In the genomic region with DNA sequence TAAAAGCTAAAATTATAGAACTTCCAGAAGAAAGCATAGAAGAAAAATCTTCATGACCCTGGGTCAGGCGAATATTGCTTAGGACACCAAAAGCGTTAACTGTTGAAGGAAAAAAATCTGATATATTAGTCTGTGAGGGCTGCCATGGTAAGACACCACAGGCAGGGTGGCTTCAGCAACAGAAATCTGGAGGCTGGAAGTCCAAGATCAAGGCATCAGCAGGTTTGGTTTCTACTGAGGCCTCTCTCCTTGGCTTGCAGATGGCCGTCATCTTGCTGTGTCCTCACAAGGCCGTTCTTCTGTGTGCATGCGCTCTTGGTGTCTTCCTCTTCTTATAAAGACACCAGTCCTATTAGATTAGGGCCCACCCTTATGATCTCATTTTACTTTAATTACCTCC, we compare ENCODE assay signal across 9 cellular contexts. TPM values are rescaled to one million over a fixed set of nuclear protein-coding genes. Genes with fewer than 3 reads are reported as not detected.
"Had no signal": no experiment of that assay in that cellular context is flagged by ENCODE, and none has a peak within 500 bp of the region (broad histone marks: within the 10 kb centered on the region; RNA-seq: fewer than 3 reads in every experiment).

No MANE protein-coding gene starts in this region.

- DNase-seq: H9, HCEC 1CT, HFFc6 had no signal

- FAIRE-seq: H1, H54, HepG2 had no signal

- H2AFZ ChIP-seq: GM23338 had no signal

- H3K4me3 ChIP-seq: GM23338 had no signal

- H3K4me2 ChIP-seq: GM23338 had no signal

- H3K27ac ChIP-seq: HL-60 had no signal

RNA-seq across cellular contexts. Expression of a gene that starts 29.7 kb away (rescaled TPM):
- polyA plus RNA-seq: IgD-negative memory B cell had no signal
